In genomic region chr5:112069329-112069728, GRCh38 we compare ENCODE assay signal across 5 cellular contexts.
"Had no signal": no experiment of that assay in that cellular context is flagged by ENCODE, and none has a peak within 500 bp of the region (broad histone marks: within the 10 kb centered on the region; RNA-seq: fewer than 3 reads in every experiment).

No MANE protein-coding gene starts in this region.

- ATAC-seq: K562 had no signal

- H3K27ac ChIP-seq: HL-60, KMS-11 had no signal

- H3K4me2 ChIP-seq: KMS-11 had no signal

- H3K9ac ChIP-seq: KMS-11 had no signal

- H3K4me3 ChIP-seq: K562 had no signal

- FAIRE-seq: K562 had no signal

- DNase-seq: KBM-7, KG1 had no signal
